8 cellular contexts compared by ENCODE assay signal in the genomic region with DNA sequence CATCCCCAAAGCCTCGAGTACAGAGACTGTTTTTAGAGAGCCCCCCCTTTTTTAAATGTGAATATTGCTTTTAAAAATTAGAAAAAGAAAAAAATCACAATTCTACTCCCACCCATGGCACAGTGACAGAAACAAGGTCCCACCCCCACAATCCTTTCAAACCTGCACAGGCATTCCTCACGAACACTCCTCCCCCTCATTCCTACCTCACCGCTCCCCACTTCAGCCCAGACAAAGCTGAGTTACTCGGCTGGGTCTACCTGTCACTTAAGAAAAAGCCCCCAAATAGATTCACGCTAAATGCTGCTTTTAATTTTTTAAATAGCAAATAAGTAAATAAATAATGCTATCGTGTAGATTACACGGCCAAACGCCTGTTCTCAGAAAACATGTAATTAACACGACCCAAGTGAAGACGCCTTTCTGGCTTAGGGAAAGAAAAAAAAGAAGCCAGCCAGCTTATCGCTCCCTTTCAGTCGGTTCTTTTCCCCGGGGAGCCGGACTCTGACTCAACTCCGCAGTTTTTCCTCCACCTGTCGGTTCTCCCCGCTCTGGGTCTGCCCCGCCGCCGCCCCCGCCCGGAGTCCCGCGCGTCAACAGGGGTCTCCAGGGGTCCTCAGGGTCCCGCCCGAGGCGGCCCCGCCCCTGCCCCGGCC. TPM values are rescaled to one million over a fixed set of nuclear protein-coding genes. Genes with fewer than 3 reads are reported as not detected.
DNase-seq lines count a peak whose midpoint lies in the region; ATAC-seq, FAIRE-seq and TF ChIP-seq lines count a peak whose summit lies in the region.

No MANE protein-coding gene starts in this region.

- H3K36me3 ChIP-seq in adipocyte (ENCODE audit: control insufficient read depth, insufficient read depth, low read length, severe bottlenecking) (no peaks in the 10 kb centered on the region), keratinocyte (ENCODE audit: control insufficient read depth in 2 of 2, extremely low read depth in 1 of 2, insufficient read depth in 2 of 2, low read length in 2 of 2) (no peaks in the 10 kb centered on the region)

- H3K4me2 ChIP-seq in keratinocyte (ENCODE audit: control insufficient read depth, extremely low read depth, insufficient read depth, low read depth, low read length) = peak overlapping the region; percentile 82

- peaks cover 36% of the 10 kb centered on the region for H3K27me3 ChIP-seq in adipocyte (replicated peaks; ENCODE audit: control insufficient read depth, insufficient read depth, low read length)
- peaks cover 10% of the 10 kb centered on the region for H3K27me3 ChIP-seq in keratinocyte (ENCODE audit: control insufficient read depth, extremely low read depth, insufficient read depth, low read length)

- no peaks in the 10 kb centered on the region for H4K20me1 ChIP-seq in keratinocyte (ENCODE audit: control insufficient read depth, extremely low read depth, insufficient read depth, low read length)

- H3K4me1 ChIP-seq in adipocyte (ENCODE audit: control insufficient read depth, insufficient read depth, low read length) = peaks cover 28% of the 10 kb centered on the region
- peaks cover 12% of the 10 kb centered on the region for H3K4me1 ChIP-seq in keratinocyte (ENCODE audit: control insufficient read depth, extremely low read depth, insufficient read depth, low read length)

- dilution Hi-C loops in keratinocyte (cut with MboI; ENCODE audit: extremely low pct_ligation_motif_present, low sequenced_read_pairs) = no loop called here

- in situ Hi-C loops in GM13977 (cut with MboI; ENCODE audit: low pct_unique_long_range_greater_than_20kb, low sequenced_read_pairs, unreplicated experiment) = no loop called here

- FAIRE-seq in keratinocyte (lab: Jason Lieb, UNC) = no peak

- H3K27ac Mint-ChIP-seq in stimulated activated naive CD8-positive, alpha-beta T cell treated with anti-CD3 and anti-CD28 coated beads, Interleukin-15, amount 100 ng/mL, for 72 hours = peak overlapping the region; percentile 35 to 64

- no peaks in the 10 kb centered on the region for H3K27me3 Mint-ChIP-seq in stimulated activated naive CD8-positive, alpha-beta T cell treated with anti-CD3 and anti-CD28 coated beads, Interleukin-15, amount 100 ng/mL, for 72 hours

- H2AFZ ChIP-seq in keratinocyte (ENCODE audit: control insufficient read depth, low read length) = peak overlapping the region; percentile 30

- no peaks in the 10 kb centered on the region for H3K9me1 ChIP-seq in keratinocyte (ENCODE audit: control insufficient read depth, extremely low read depth, insufficient read depth, low read length)

- no peaks in the 10 kb centered on the region for H3K9me3 ChIP-seq in adipocyte (ENCODE audit: control insufficient read depth, low read length)
- H3K9me3 ChIP-seq in keratinocyte (ENCODE audit: control insufficient read depth, low read depth, low read length) = no peaks in the 10 kb centered on the region

- H3K9me3 Mint-ChIP-seq in stimulated activated naive CD8-positive, alpha-beta T cell treated with anti-CD3 and anti-CD28 coated beads, Interleukin-15, amount 100 ng/mL, for 72 hours = no peaks in the 10 kb centered on the region

- TF ChIP-seq CTCF in GM12865 (IDR thresholded peaks at IDR 0.05; ENCODE audit: insufficient read depth, low read depth, low read length, missing control alignments) = no peak
- TF ChIP-seq CTCF in keratinocyte (optimal IDR thresholded peaks at IDR 0.05 in 1 of 3, IDR thresholded peaks at IDR 0.05 in 1 of 3, conservative IDR thresholded peaks at IDR 0.05 in 1 of 3; ENCODE audit: extremely low read depth in 1 of 3, insufficient read depth in 2 of 3, low read length in 3 of 3) = no peak
- no peak for TF ChIP-seq CTCF in GM13977 (IDR thresholded peaks at IDR 0.05; ENCODE audit: extremely low read depth, insufficient read depth, missing control alignments)

- peak overlapping the region; percentile 78 to 83 for H3K4me3 Mint-ChIP-seq in stimulated activated naive CD8-positive, alpha-beta T cell treated with anti-CD3 and anti-CD28 coated beads, Interleukin-15, amount 100 ng/mL, for 72 hours

- no peak for ATAC-seq in stimulated activated naive CD8-positive, alpha-beta T cell treated with anti-CD3 and anti-CD28 coated beads, Interleukin-15, amount 100 ng/mL, for 72 hours

- no peak overlapping the region for H3K27ac ChIP-seq in keratinocyte (ENCODE audit: control insufficient read depth, insufficient read depth, low read length)

- H3K79me2 ChIP-seq in keratinocyte (ENCODE audit: control insufficient read depth, insufficient read depth, low read length) = no peaks in the 10 kb centered on the region

- H3K4me3 ChIP-seq in GM12865 (ENCODE audit: low read depth, low read length) (peak overlapping the region; percentile 31), adipocyte (ENCODE audit: low read length) (peak overlapping the region; percentile 90), keratinocyte (ENCODE audit: control insufficient read depth in 2 of 3, extremely low read depth in 1 of 3, insufficient read depth in 2 of 3, low read depth in 1 of 3, low read length in 3 of 3) (peak overlapping the region; percentile 58 to 72 (median 64))
- peak overlapping the region; percentile 46 for H3K4me3 ChIP-seq in Jurkat, Clone E6-1 (ENCODE audit: low read length)

- DNase-seq in GM12865 (ENCODE audit: low read depth) = no peak
- DNase-seq in Jurkat, Clone E6-1 (ENCODE audit: low read depth, low spot score) = no peak
- DNase-seq in adipocyte (ENCODE audit: low read depth) = peak; percentile 67
- DNase-seq in keratinocyte (ENCODE audit: low read depth, low spot score) = no peak
- no peak for DNase-seq in stimulated activated naive CD8-positive, alpha-beta T cell treated with anti-CD3 and anti-CD28 coated beads, Interleukin-15, amount 100 ng/mL, for 72 hours
- DNase-seq in D341Med (ENCODE audit: low spot score) = no peak
- no peak for DNase-seq in NCI-H146 treated with DMSO at 0.1 percent for 48 hours (lab: John Stamatoyannopoulos, UW; ENCODE audit: unreplicated experiment)
- DNase-seq in GM13977 (ENCODE audit: low spot score) = no peak

- peaks cover 64% of the 10 kb centered on the region for H3K4me1 Mint-ChIP-seq in stimulated activated naive CD8-positive, alpha-beta T cell treated with anti-CD3 and anti-CD28 coated beads, Interleukin-15, amount 100 ng/mL, for 72 hours

- H3K9ac ChIP-seq in adipocyte (ENCODE audit: low read length) (no peak overlapping the region), keratinocyte (ENCODE audit: control insufficient read depth, extremely low read depth, insufficient read depth, low read length) (peak overlapping the region; percentile 73)

RNA-seq across cellular contexts. Expression of a gene that starts 0.7 kb away (rescaled TPM):
- polyA plus RNA-seq in Jurkat, Clone E6-1 (2012; ENCODE audit: insufficient read depth, insufficient read length) = 0.69 TPM
- 4.9 to 6.5 TPM (median 6.3 TPM) in 3 replicates for polyA plus RNA-seq in keratinocyte
- polyA plus RNA-seq in keratinocyte (2011; ENCODE audit: low read depth) = 13.3 TPM
- polyA plus RNA-seq in keratinocyte (2011; cell fraction: cytosol; rRNA removed) = 4.1 and 5.1 TPM in 2 replicates
- 3.6 and 4.1 TPM in 2 replicates for polyA plus RNA-seq in keratinocyte (2011; cell fraction: nucleus; rRNA removed)
- 3.7 and 5.5 TPM in 2 replicates for polyA plus RNA-seq in keratinocyte (2012; ENCODE audit: low replicate concordance)
- 16.0 to 19.0 TPM (median 16.2 TPM) in 3 replicates for polyA minus RNA-seq in keratinocyte
- polyA minus RNA-seq in keratinocyte (2011; cell fraction: cytosol; rRNA and poly(A)+ RNA removed) = 9.0 TPM
- 2.3 and 7.1 TPM in 2 replicates for polyA minus RNA-seq in keratinocyte (2011; cell fraction: nucleus; rRNA and poly(A)+ RNA removed)

Comparison
In these comparisons a context has a peak if more than half of its experiments do, and no peak if none do; other contexts are left out.
1. H3K4me3 ChIP-seq: peak in every context shown above with its lines; median percentile 90 in adipocyte; 64 in keratinocyte; 46 in Jurkat, Clone E6-1; 31 in GM12865.